In the genomic region with DNA sequence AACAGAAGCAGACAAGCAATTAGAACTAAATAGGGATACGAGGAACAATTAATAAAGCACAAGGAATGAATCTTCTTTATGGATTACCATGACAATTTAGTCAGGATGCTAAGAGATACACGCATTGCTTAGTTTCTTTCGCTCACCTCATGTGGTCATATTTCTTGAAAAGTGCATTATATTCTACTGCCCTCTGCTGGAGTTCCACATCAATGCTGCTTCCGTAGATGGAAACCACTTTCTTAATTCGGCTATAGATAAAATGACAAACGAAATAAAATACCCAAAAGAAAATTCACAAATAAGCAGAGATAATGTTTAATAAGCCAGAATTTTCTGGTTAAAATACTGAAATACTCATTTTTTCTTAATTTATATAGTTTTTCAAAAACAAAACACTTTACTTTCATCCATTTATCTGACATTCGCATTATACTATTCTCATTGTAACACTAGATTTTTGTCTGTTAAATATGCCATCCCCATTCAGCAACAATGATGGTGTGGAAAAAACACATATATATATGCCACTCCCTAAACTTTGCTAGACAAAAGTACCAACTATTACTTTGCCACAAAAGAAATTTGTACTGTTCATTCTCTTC, we compare ENCODE assay signal across 9 cellular contexts. TPM values are rescaled to one million over a fixed set of nuclear protein-coding genes. Genes with fewer than 3 reads are reported as not detected.
DNase-seq lines count a peak whose midpoint lies in the region; ATAC-seq and TF ChIP-seq lines count a peak whose summit lies in the region.
"Had no signal": no experiment of that assay in that cellular context is flagged by ENCODE, and none has a peak within 500 bp of the region (broad histone marks: within the 10 kb centered on the region; RNA-seq: fewer than 3 reads in every experiment).

No MANE protein-coding gene starts in this region.

- H2AFZ ChIP-seq in H9 (ENCODE audit: low read length), result no peak overlapping the region

- H3K27me3 Mint-ChIP-seq in H9 (ENCODE audit: low read depth), result no peaks in the 10 kb centered on the region
- no peaks in the 10 kb centered on the region for H3K27me3 Mint-ChIP-seq in endodermal cell (ENCODE audit: insufficient read depth)
- no peaks in the 10 kb centered on the region for H3K27me3 Mint-ChIP-seq in neural crest cell (ENCODE audit: low read depth)

- no peak overlapping the region for H4K8ac ChIP-seq in H9 (replicated peaks; ENCODE audit: insufficient read length, low read depth, low read length)

- H3K14ac ChIP-seq in H9 (ENCODE audit: insufficient read depth, low read length), result no peak overlapping the region

- no peak overlapping the region for H4K91ac ChIP-seq in H9 (ENCODE audit: insufficient read length, low read depth, low read length)

- H2BK20ac ChIP-seq in H9 (ENCODE audit: low read depth, low read length, poor library complexity, severe bottlenecking), result no peak overlapping the region

- H3K18ac ChIP-seq in H9 (ENCODE audit: insufficient read length, low read depth, low read length), result no peak overlapping the region

- peak; percentile 80 for TF ChIP-seq CTCF in H9 (conservative IDR thresholded peaks at IDR 0.05)
- peak; percentile 86 for TF ChIP-seq CTCF in endodermal cell (conservative IDR thresholded peaks at IDR 0.05)
- TF ChIP-seq CTCF in neural crest cell (conservative IDR thresholded peaks at IDR 0.05), result peak; percentile 80

- H3K36me3 ChIP-seq in endodermal cell (ENCODE audit: control insufficient read depth, insufficient read depth, low read length), result peaks cover 75% of the 10 kb centered on the region

- H3K9me3 ChIP-seq in H9 (ENCODE audit: control insufficient read depth, low read depth, low read length), result no peaks in the 10 kb centered on the region
- no peaks in the 10 kb centered on the region for H3K9me3 ChIP-seq in endodermal cell (ENCODE audit: control insufficient read depth, low read length)
- H3K9me3 ChIP-seq: BLaER1 had no signal

- H3K4me1 Mint-ChIP-seq in H9 (no peaks in the 10 kb centered on the region), endodermal cell (no peaks in the 10 kb centered on the region), neural crest cell (no peaks in the 10 kb centered on the region)

- WGBS in H9 (ENCODE audit: extremely low coverage, insufficient read length, low lambda C conversion rate), result 100% methylated on average over 1 of the region's 7 CpGs
- 75 to 88% methylated on average over 3 to 7 of the region's 7 CpGs for WGBS in endodermal cell (ENCODE audit: insufficient coverage in 1 of 2, insufficient read length in 1 of 2), 2 experiments

- no peak overlapping the region for H3K56ac ChIP-seq in H9 (ENCODE audit: insufficient read length, low read depth, low read length)

- DNase-seq in DMS53 (lab: John Stamatoyannopoulos, UW) (peak; percentile 60), DMS53 treated with DMSO at 0.1 percent for 48 hours (lab: John Stamatoyannopoulos, UW; ENCODE audit: unreplicated experiment) (no peak), H9 (no peak), RPMI8226 (peak; percentile 55), endodermal cell (no peak), neural crest cell (ENCODE audit: low read depth, low spot score) (no peak)

- H3K4me1 ChIP-seq in H9 (ENCODE audit: insufficient read depth, low read length) (no peaks in the 10 kb centered on the region), endodermal cell (ENCODE audit: control insufficient read depth, insufficient read depth, low read length) (no peaks in the 10 kb centered on the region)
- H3K4me1 ChIP-seq: BLaER1 had no signal

- H3K36me3 Mint-ChIP-seq in H9 (ENCODE audit: insufficient read depth in 1 of 3, low read depth in 3 of 3), result peaks cover 26 to 62% (median 57%) of the 10 kb centered on the region in 3 experiments
- peaks cover 65% of the 10 kb centered on the region for H3K36me3 Mint-ChIP-seq in endodermal cell (ENCODE audit: low read depth)
- peaks cover 6% of the 10 kb centered on the region for H3K36me3 Mint-ChIP-seq in neural crest cell (ENCODE audit: low read depth)

- H3K4me2 ChIP-seq in H9 (ENCODE audit: insufficient read depth, insufficient read length, low read length), result no peak overlapping the region
- H3K4me2 ChIP-seq: BLaER1 had no signal

- no peak overlapping the region for H3K4me3 Mint-ChIP-seq in H9
- H3K4me3 Mint-ChIP-seq in endodermal cell, result no peak overlapping the region
- H3K4me3 Mint-ChIP-seq in neural crest cell, result no peak overlapping the region

- no peak overlapping the region for H2BK120ac ChIP-seq in H9 (ENCODE audit: low read depth, low read length, poor library complexity, severe bottlenecking)

- H3K27me3 ChIP-seq in H9 (ENCODE audit: insufficient read depth, low read length) (no peaks in the 10 kb centered on the region), endodermal cell (ENCODE audit: control insufficient read depth, insufficient read depth, low read length, poor library complexity, severe bottlenecking) (no peaks in the 10 kb centered on the region)
- H3K27me3 ChIP-seq: BLaER1 had no signal

- H3K23ac ChIP-seq in H9 (ENCODE audit: insufficient read length, low read depth, low read length), result no peak overlapping the region

- no peak overlapping the region for H4K5ac ChIP-seq in H9 (ENCODE audit: insufficient read length, low read depth, low read length)

- no peak for ATAC-seq in GM18858 (IDR thresholded peaks at IDR 0.05; ENCODE audit: unreplicated experiment)
- no peak for ATAC-seq in HG03095 (IDR thresholded peaks at IDR 0.05; ENCODE audit: unreplicated experiment)

- no peaks in the 10 kb centered on the region for H3K23me2 ChIP-seq in H9 (ENCODE audit: insufficient read length, low read depth, low read length, poor library complexity, severe bottlenecking)

- no peak overlapping the region for H2BK15ac ChIP-seq in H9 (ENCODE audit: low read depth, low read length)

- H3K27ac Mint-ChIP-seq in H9, result no peak overlapping the region
- no peak overlapping the region for H3K27ac Mint-ChIP-seq in endodermal cell
- no peak overlapping the region for H3K27ac Mint-ChIP-seq in neural crest cell (ENCODE audit: unreplicated experiment)

- H3K79me1 ChIP-seq in H9 (ENCODE audit: insufficient read depth, low read depth, low read length, poor library complexity, severe bottlenecking), result no peaks in the 10 kb centered on the region

- H3K9me3 Mint-ChIP-seq in H9, result no peaks in the 10 kb centered on the region
- H3K9me3 Mint-ChIP-seq in endodermal cell, result no peaks in the 10 kb centered on the region
- H3K9me3 Mint-ChIP-seq in neural crest cell, result no peaks in the 10 kb centered on the region

- no peak overlapping the region for H2BK12ac ChIP-seq in H9 (ENCODE audit: insufficient read length, low read depth, low read length)

- no peak overlapping the region for H2BK5ac ChIP-seq in H9 (ENCODE audit: insufficient read length, low read length)

- no peaks in the 10 kb centered on the region for H4K20me1 ChIP-seq in H9 (ENCODE audit: control insufficient read depth, insufficient read depth, insufficient read length)

- H3K9ac ChIP-seq in H9 (ENCODE audit: extremely low read depth, insufficient read length, low read length) (no peak overlapping the region), endodermal cell (ENCODE audit: extremely low read depth, low read length, poor library complexity, severe bottlenecking) (no peak overlapping the region)
- H3K9ac ChIP-seq: BLaER1 had no signal

- H3K27ac ChIP-seq in H9 (ENCODE audit: insufficient read length, low read depth, low read length) (no peak overlapping the region), endodermal cell (ENCODE audit: low read depth, low read length) (no peak overlapping the region)
- H3K27ac ChIP-seq: BLaER1 had no signal

- H3K4ac ChIP-seq in H9 (ENCODE audit: low read depth, low read length), result no peak overlapping the region

- no peak overlapping the region for H3K4me3 ChIP-seq in endodermal cell (ENCODE audit: low read length)
- H3K4me3 ChIP-seq: BLaER1 had no signal

- H3K79me2 ChIP-seq in H9 (ENCODE audit: insufficient read depth, low read length), result no peaks in the 10 kb centered on the region

- no peak overlapping the region for H3T11ph ChIP-seq in H9 (ENCODE audit: low read length)

- H2AK5ac ChIP-seq in H9 (ENCODE audit: insufficient read length, low read length), result no peak overlapping the region

RNA-seq across cellular contexts. Expression of a gene that starts 22.0 kb away (rescaled TPM):
- total RNA-seq in H9 (2021) (19.3 and 23.2 TPM in 2 replicates), endodermal cell (10 to 100 TPM; 12.4 to 12.8 TPM), neural crest cell (16.2 and 18.7 TPM in 2 replicates)
- 8.3 TPM for polyA plus RNA-seq in endodermal cell (2013, experiment 1 of 2)
- polyA plus RNA-seq in endodermal cell (2013, experiment 2 of 2), result 7.9 TPM

Comparison
In these comparisons a context has a peak if more than half of its experiments do, and no peak if none do; other contexts are left out.
1. DNase-seq: peak in DMS53 (single experiment) and RPMI8226 (single experiment); none in DMS53 treated with DMSO at 0.1 percent for 48 hours (single experiment), H9 (single experiment), endodermal cell (single experiment) and neural crest cell (single experiment).
2. Peak in every context shown above with its lines, with median percentiles within 50 percentile points of each other: CTCF ChIP-seq.